8 cellular contexts compared by ENCODE assay signal in genomic region chr1:94819584-94819944, GRCh38. TPM values are rescaled to one million over a fixed set of nuclear protein-coding genes. Genes with fewer than 3 reads are reported as not detected.
DNase-seq lines count a peak whose midpoint lies in the region; ATAC-seq and TF ChIP-seq lines count a peak whose summit lies in the region.

No MANE protein-coding gene starts in this region.

- H3K27ac Mint-ChIP-seq in neural progenitor cell: no peak overlapping the region

- POLR2A ChIA-PET in BJ (lab: Charles Lee): no interaction called here
- POLR2A ChIA-PET in PC-3 (lab: Charles Lee; ENCODE audit: unreplicated experiment): no interaction called here

- no peaks in the 10 kb centered on the region for H4K20me1 ChIP-seq in PC-3 (ENCODE audit: low read length)
- no peaks in the 10 kb centered on the region for H4K20me1 ChIP-seq in fibroblast of lung (ENCODE audit: control insufficient read depth, extremely low read depth, insufficient read depth, low read length)
- no peaks in the 10 kb centered on the region for H4K20me1 ChIP-seq in neural progenitor cell (ENCODE audit: low read depth)

- H3K27ac ChIP-seq in PC-3 (ENCODE audit: low read length): no peak overlapping the region
- H3K27ac ChIP-seq in fibroblast of lung (ENCODE audit: insufficient read depth, low read length): no peak overlapping the region
- no peak overlapping the region for H3K27ac ChIP-seq in neural progenitor cell

- no peaks in the 10 kb centered on the region for H3K36me3 Mint-ChIP-seq in neural progenitor cell

- H3K4me3 Mint-ChIP-seq in neural progenitor cell: peak overlapping the region; percentile 87

- no peaks in the 10 kb centered on the region for H3K9me3 Mint-ChIP-seq in neural progenitor cell

- H3K4me2 ChIP-seq in PC-3 (ENCODE audit: low read length): peak overlapping the region; percentile 97
- H3K4me2 ChIP-seq in fibroblast of lung (ENCODE audit: extremely low read depth, insufficient read depth, low read length): peak overlapping the region; percentile 96
- H3K4me2 ChIP-seq in neural progenitor cell: peak overlapping the region; percentile 98

- ATAC-seq in PC-3: no peak
- ATAC-seq in GM18873 (IDR thresholded peaks at IDR 0.05; ENCODE audit: low FRiP score, unreplicated experiment): no peak
- ATAC-seq in GM21737 (IDR thresholded peaks at IDR 0.05; ENCODE audit: unreplicated experiment): no peak

- no peaks in the 10 kb centered on the region for H3K9me3 ChIP-seq in PC-3 (ENCODE audit: low read length)
- no peaks in the 10 kb centered on the region for H3K9me3 ChIP-seq in fibroblast of lung (ENCODE audit: control insufficient read depth, insufficient read depth, low read depth, low read length)
- no peaks in the 10 kb centered on the region for H3K9me3 ChIP-seq in neural progenitor cell (ENCODE audit: low read depth)

- CTCF ChIA-PET in BJ (lab: Yijun Ruan, JAX) (interaction anchor here (0.7 kb wide), 1 partner anchor 13 kb away, joined by 4 read pairs; no protein-coding TSS in a partner anchor), PC-3 (lab: Charles Lee) (no interaction called here)

- H3K4me3 ChIP-seq in BJ (ENCODE audit: low read depth, low read length) (peak overlapping the region; percentile 61), PC-3 (ENCODE audit: low read length) (peak overlapping the region; percentile 75), fibroblast of lung (replicated peaks in 1 of 4; ENCODE audit: control extremely low read depth in 1 of 4, insufficient read depth in 1 of 4, low read depth in 3 of 4, low read length in 4 of 4) (peak overlapping the region; percentile 56 to 71 (median 66)), neural progenitor cell (peak overlapping the region; percentile 64)

- no peaks in the 10 kb centered on the region for H3K9me2 ChIP-seq in PC-3 (replicated peaks; ENCODE audit: low read length)

- DNase-seq in BJ (ENCODE audit: low read depth) (no peak), PC-3 (no peak), fibroblast of lung (ENCODE audit: low read depth in 2 of 2) (no peak), neural progenitor cell (ENCODE audit: low spot score) (no peak), GF-D8 (lab: John Stamatoyannopoulos, UW) (no peak), ecto neural progenitor cell (ENCODE audit: low spot score) (no peak)

- intact Hi-C loops in PC-3 (cut with micrococcal nuclease): no loop called here

- TF ChIP-seq CTCF in BJ (IDR thresholded peaks at IDR 0.05; ENCODE audit: insufficient read depth, low read depth, low read length) (no peak), PC-3 (conservative IDR thresholded peaks at IDR 0.05; ENCODE audit: low read depth, low read length) (no peak), fibroblast of lung (conservative IDR thresholded peaks at IDR 0.05 in 1 of 2, IDR thresholded peaks at IDR 0.05 in 1 of 2; ENCODE audit: low read depth in 1 of 2, low read length in 2 of 2) (no peak), neural progenitor cell (IDR thresholded peaks at IDR 0.05) (no peak)

- H3K4me1 Mint-ChIP-seq in neural progenitor cell: peaks cover 16% of the 10 kb centered on the region

- no peaks in the 10 kb centered on the region for H3K36me3 ChIP-seq in BJ (ENCODE audit: control insufficient read depth, insufficient read depth, low read length)
- H3K36me3 ChIP-seq in PC-3 (ENCODE audit: low read depth, low read length): no peaks in the 10 kb centered on the region
- H3K36me3 ChIP-seq in fibroblast of lung (ENCODE audit: control insufficient read depth, insufficient read depth, low read length): no peaks in the 10 kb centered on the region
- H3K36me3 ChIP-seq in neural progenitor cell: no peaks in the 10 kb centered on the region

- BruUV-seq in PC-3 (replicated peaks; lab: Mats Ljungman, UMichigan): TSS peak; percentile 57

- H3F3A ChIP-seq in PC-3 (ENCODE audit: low read length, unreplicated experiment): no peaks in the 10 kb centered on the region
- peaks cover 16% of the 10 kb centered on the region for H3F3A ChIP-seq in neural progenitor cell (ENCODE audit: low read depth)

- peaks cover 11% of the 10 kb centered on the region for H3K27me3 Mint-ChIP-seq in neural progenitor cell (ENCODE audit: insufficient read depth, low read depth)

- H2AFZ ChIP-seq in PC-3 (ENCODE audit: low read length) (peak overlapping the region; percentile 93), fibroblast of lung (ENCODE audit: low read length) (peak overlapping the region; percentile 86), neural progenitor cell (replicated peaks) (peak overlapping the region; percentile 99)

- H3K4me1 ChIP-seq in PC-3 (ENCODE audit: insufficient read depth, low read length): peaks cover 37% of the 10 kb centered on the region
- H3K4me1 ChIP-seq in fibroblast of lung (ENCODE audit: control insufficient read depth, extremely low read depth, insufficient read depth, low read length): no peaks in the 10 kb centered on the region
- no peaks in the 10 kb centered on the region for H3K4me1 ChIP-seq in neural progenitor cell

- H3K27me3 ChIP-seq in BJ (ENCODE audit: control insufficient read depth, insufficient read depth, low read length) (peaks cover 17% of the 10 kb centered on the region), PC-3 (ENCODE audit: low read length) (no peaks in the 10 kb centered on the region), fibroblast of lung (ENCODE audit: control insufficient read depth, insufficient read depth, low read length) (peaks cover 3% of the 10 kb centered on the region), neural progenitor cell (peaks cover 40% of the 10 kb centered on the region)

- H3K79me2 ChIP-seq in PC-3 (ENCODE audit: low read length) (peaks cover 23% of the 10 kb centered on the region), fibroblast of lung (ENCODE audit: control insufficient read depth, insufficient read depth, low read length) (no peaks in the 10 kb centered on the region), neural progenitor cell (ENCODE audit: low read depth) (no peaks in the 10 kb centered on the region)

- H3K9ac ChIP-seq in PC-3 (ENCODE audit: low read length) (peak overlapping the region; percentile 40), fibroblast of lung (ENCODE audit: insufficient read depth, low read length) (no peak overlapping the region), neural progenitor cell (no peak overlapping the region)

RNA-seq across cellular contexts. Expression of gene SLC44A3, which starts 0.6 kb away (rescaled TPM):
- polyA plus RNA-seq in BJ (2011; rRNA removed): 1.1 and 2.1 TPM in 2 replicates
- polyA minus RNA-seq in BJ (2011; rRNA and poly(A)+ RNA removed): 0.51 and 0.62 TPM in 2 replicates
- 6.3 and 9.2 TPM in 2 replicates for total RNA-seq in PC-3 (2014; rRNA removed)
- 6.2 and 9.7 TPM in 2 replicates for total RNA-seq in fibroblast of lung
- polyA plus RNA-seq in fibroblast of lung: 2.0 and 3.9 TPM in 2 replicates
- 1.2 and 2.2 TPM in 2 replicates for polyA plus RNA-seq in fibroblast of lung (2012)
- polyA minus RNA-seq in fibroblast of lung (ENCODE audit: low replicate concordance): 0.30 and 4.2 TPM in 2 replicates
- 0.25 and 1.7 TPM in 2 replicates for total RNA-seq in neural progenitor cell (ENCODE audit: low replicate concordance)
